In the genomic region with DNA sequence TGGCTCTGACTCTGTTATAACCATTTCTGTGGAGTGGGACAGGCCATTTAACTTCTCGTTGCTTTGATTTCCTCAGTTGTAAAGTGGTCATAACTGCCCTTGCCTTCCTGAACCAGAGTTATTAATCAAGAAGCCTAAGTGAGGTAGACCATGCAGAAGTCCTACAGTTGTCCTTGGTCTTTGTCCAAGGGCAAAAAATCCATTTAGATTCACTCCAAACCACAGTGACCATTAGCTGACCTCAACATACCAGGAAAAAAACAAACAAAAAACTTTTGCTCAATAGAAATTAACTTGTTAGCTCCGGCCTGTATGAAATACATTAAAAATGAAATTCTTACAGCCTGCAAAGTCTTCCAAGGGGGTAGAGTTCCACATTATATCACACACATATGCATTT, we compare ENCODE assay signal across 2 cellular contexts.
TF ChIP-seq lines count a peak whose summit lies in the region.

No MANE protein-coding gene starts in this region.

TF ChIP-seq in IMR-90, 13 proteins besides CTCF, POLR2A, EP300 and RAD21:
- TF ChIP-seq BHLHE40 (IDR thresholded peaks at IDR 0.05; ENCODE audit: low read depth, low read length) (no peak), RFX5 (IDR thresholded peaks at IDR 0.05; ENCODE audit: low read depth, low read length) (no peak), SMC3 (IDR thresholded peaks at IDR 0.05; ENCODE audit: low read depth, low read length) (no peak), RCOR1 (IDR thresholded peaks at IDR 0.05; ENCODE audit: insufficient replicate concordance, low read length) (no peak), CHD1 (IDR thresholded peaks at IDR 0.05; ENCODE audit: low read depth, low read length) (no peak), MXI1 (IDR thresholded peaks at IDR 0.05; ENCODE audit: borderline replicate concordance, low read depth, low read length) (no peak), NFE2L2 (IDR thresholded peaks at IDR 0.05; ENCODE audit: low read depth, low read length) (no peak), CEBPB (IDR thresholded peaks at IDR 0.05; ENCODE audit: low read depth, low read length) (no peak), FOS (IDR thresholded peaks at IDR 0.05; ENCODE audit: low read depth, low read length) (no peak)
- TF ChIP-seq, protein P1, sequence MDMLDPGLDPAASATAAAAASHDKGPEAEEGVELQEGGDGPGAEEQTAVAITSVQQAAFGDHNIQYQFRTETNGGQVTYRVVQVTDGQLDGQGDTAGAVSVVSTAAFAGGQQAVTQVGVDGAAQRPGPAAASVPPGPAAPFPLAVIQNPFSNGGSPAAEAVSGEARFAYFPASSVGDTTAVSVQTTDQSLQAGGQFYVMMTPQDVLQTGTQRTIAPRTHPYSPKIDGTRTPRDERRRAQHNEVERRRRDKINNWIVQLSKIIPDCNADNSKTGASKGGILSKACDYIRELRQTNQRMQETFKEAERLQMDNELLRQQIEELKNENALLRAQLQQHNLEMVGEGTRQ (IDR thresholded peaks at IDR 0.05; ENCODE audit: low read depth, low read length) = no peak

TF ChIP-seq in H1, 55 proteins besides CTCF, POLR2A, EP300 and RAD21:
- TF ChIP-seq TAF7 (optimal IDR thresholded peaks at IDR 0.05; ENCODE audit: borderline replicate concordance, low read depth, low read length) (no peak), BACH1 (IDR thresholded peaks at IDR 0.05; ENCODE audit: low read length) (no peak), TCF12 (IDR thresholded peaks at IDR 0.05; ENCODE audit: low read depth, low read length) (no peak), SP4 (IDR thresholded peaks at IDR 0.05; ENCODE audit: low read length) (no peak), CHD1 (IDR thresholded peaks at IDR 0.05; ENCODE audit: low read depth, low read length) (no peak), POU5F1 (IDR thresholded peaks at IDR 0.05; ENCODE audit: low read depth, low read length) (no peak), CBX8 (IDR thresholded peaks at IDR 0.05; ENCODE audit: borderline replicate concordance, low read depth, low read length) (no peak), CTBP2 (IDR thresholded peaks at IDR 0.05; ENCODE audit: borderline replicate concordance, insufficient read depth, insufficient read length, low read length) (no peak), CHD2 (IDR thresholded peaks at IDR 0.05; ENCODE audit: low read length) (no peak), CBX5 (IDR thresholded peaks at IDR 0.05; ENCODE audit: low read depth, low read length) (no peak), RBBP5 (IDR thresholded peaks at IDR 0.05; ENCODE audit: borderline replicate concordance, low read depth, low read length) (no peak), RNF2 (IDR thresholded peaks at IDR 0.05; ENCODE audit: borderline replicate concordance, low read depth, low read length, missing control alignments, poor library complexity, severe bottlenecking) (no peak)
- TF ChIP-seq, protein P2, sequence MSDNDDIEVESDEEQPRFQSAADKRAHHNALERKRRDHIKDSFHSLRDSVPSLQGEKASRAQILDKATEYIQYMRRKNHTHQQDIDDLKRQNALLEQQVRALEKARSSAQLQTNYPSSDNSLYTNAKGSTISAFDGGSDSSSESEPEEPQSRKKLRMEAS (IDR thresholded peaks at IDR 0.05) = no peak
- TF ChIP-seq, protein P1 (IDR thresholded peaks at IDR 0.05; ENCODE audit: low read length) = no peak
TF ChIP-seq in H1: peak in this region for 0.
